14 cellular contexts compared by ENCODE assay signal in genomic region chr5:36928947-36929346, GRCh38. TPM values are rescaled to one million over a fixed set of nuclear protein-coding genes. Genes with fewer than 3 reads are reported as not detected.
DNase-seq lines count a peak whose midpoint lies in the region; ATAC-seq and TF ChIP-seq lines count a peak whose summit lies in the region.
"Had no signal": no experiment of that assay in that cellular context is flagged by ENCODE, and none has a peak within 500 bp of the region (broad histone marks: within the 10 kb centered on the region; RNA-seq: fewer than 3 reads in every experiment).

No MANE protein-coding gene starts in this region.

- H3K9me3 ChIP-seq in AG04450 (ENCODE audit: control insufficient read depth, insufficient read depth, low read length) (no peaks in the 10 kb centered on the region), T-helper 17 cell (ENCODE audit: control insufficient read depth, low read length, poor library complexity, severe bottlenecking) (no peaks in the 10 kb centered on the region)
- H3K9me3 ChIP-seq: HAP-1 had no signal

- H3K36me3 Mint-ChIP-seq in T-helper 17 cell (ENCODE audit: low read depth) = peaks cover 2% of the 10 kb centered on the region

- no peaks in the 10 kb centered on the region for H3K27me3 ChIP-seq in AG04450 (ENCODE audit: control insufficient read depth, insufficient read depth, low read length)

- peak overlapping the region; percentile 45 for H3K4me3 Mint-ChIP-seq in T-helper 17 cell
- H3K4me3 Mint-ChIP-seq: stimulated activated memory B cell treated with anti-CD40 and anti-IgM and Interleukin-4, amounts not matched to agents 10 μg/mL and 1 μg/mL and 100 μg/mL, for 72 hours had no signal

- peaks cover 50% of the 10 kb centered on the region for H3K4me1 Mint-ChIP-seq in T-helper 17 cell

- DNase-seq in AG04450 (ENCODE audit: low read depth, low spot score) = peak; percentile 18
- DNase-seq in HCEC 1CT = peak; percentile 93
- no peak for DNase-seq in T-helper 17 cell
- DNase-seq in foreskin fibroblast = peak; percentile 69 to 77
- no peak for DNase-seq in NCI-H146 treated with DMSO at 0.1 percent for 48 hours (lab: John Stamatoyannopoulos, UW; ENCODE audit: unreplicated experiment)
- no peak for DNase-seq in T-helper 9 cell
- DNase-seq: activated naive CD4-positive, alpha-beta T cell treated with Interleukin-2 at 50 U/mL for 16 hours; midbrain; NCI-H748 treated with DMSO at 0.1 percent for 48 hours had no signal

- POLR2A ChIA-PET in AG04450 (lab: Yijun Ruan, JAX) = no interaction called here

- no peak overlapping the region for H3K4me3 ChIP-seq in AG04450 (ENCODE audit: low read depth, low read length)
- no peak overlapping the region for H3K4me3 ChIP-seq in foreskin fibroblast (ENCODE audit: low read depth in 1 of 2, low read length in 2 of 2)
- H3K4me3 ChIP-seq: HAP-1, skin epidermis had no signal

- CTCF ChIA-PET in AG04450 (lab: Charles Lee) = interaction anchor here (0.6 to 1.3 kb wide), 3 partner anchors 17 to 54 kb away, joined by 3 read pairs; no protein-coding TSS in a partner anchor

- H3K27ac ChIP-seq in AG04450 (ENCODE audit: low read depth, low read length) = no peak overlapping the region
- H3K27ac ChIP-seq: skin epidermis had no signal

- ATAC-seq in T-helper 17 cell = peak; percentile 36
- ATAC-seq in HG02763 (IDR thresholded peaks at IDR 0.05; ENCODE audit: unreplicated experiment) = no peak
- no peak for ATAC-seq in HG03159 (IDR thresholded peaks at IDR 0.05; ENCODE audit: unreplicated experiment)
- ATAC-seq: stimulated activated memory B cell treated with anti-CD40 and anti-IgM and Interleukin-4, amounts not matched to agents 10 μg/mL and 1 μg/mL and 100 μg/mL, for 72 hours had no signal

- TF ChIP-seq CTCF in AG04450 (IDR thresholded peaks at IDR 0.05; ENCODE audit: low read depth, low read length) (no peak), foreskin fibroblast (IDR thresholded peaks at IDR 0.05; ENCODE audit: low read depth, low read length) (no peak)

- H3K27me3 Mint-ChIP-seq in T-helper 17 cell = no peaks in the 10 kb centered on the region
- H3K27me3 Mint-ChIP-seq: stimulated activated memory B cell treated with anti-CD40 and anti-IgM and Interleukin-4, amounts not matched to agents 10 μg/mL and 1 μg/mL and 100 μg/mL, for 72 hours had no signal

- no peak overlapping the region for H3K27ac Mint-ChIP-seq in T-helper 17 cell
- H3K27ac Mint-ChIP-seq: stimulated activated memory B cell treated with anti-CD40 and anti-IgM and Interleukin-4, amounts not matched to agents 10 μg/mL and 1 μg/mL and 100 μg/mL, for 72 hours had no signal

RNA-seq across cellular contexts. Expression of gene NIPBL, which starts 52.4 kb away (rescaled TPM):
- polyA plus RNA-seq in AG04450 (2011; rRNA removed) = 30.1 and 37.0 TPM in 2 replicates
- 99.5 and 144 TPM in 2 replicates for polyA minus RNA-seq in AG04450 (2011; rRNA and poly(A)+ RNA removed)
- total RNA-seq in T-helper 17 cell = 100 to 1,000 TPM; 113 to 118 TPM

Comparison
In these comparisons a context has a peak if more than half of its experiments do, and no peak if none do; other contexts are left out.
1. DNase-seq: peak in AG04450 (single experiment), HCEC 1CT (single experiment) and foreskin fibroblast (2 of 2); none in T-helper 17 cell (0 of 3), NCI-H146 treated with DMSO at 0.1 percent for 48 hours (single experiment) and T-helper 9 cell (single experiment).